Comparison of ENCODE assay signal across 8 cellular contexts in the genomic region with DNA sequence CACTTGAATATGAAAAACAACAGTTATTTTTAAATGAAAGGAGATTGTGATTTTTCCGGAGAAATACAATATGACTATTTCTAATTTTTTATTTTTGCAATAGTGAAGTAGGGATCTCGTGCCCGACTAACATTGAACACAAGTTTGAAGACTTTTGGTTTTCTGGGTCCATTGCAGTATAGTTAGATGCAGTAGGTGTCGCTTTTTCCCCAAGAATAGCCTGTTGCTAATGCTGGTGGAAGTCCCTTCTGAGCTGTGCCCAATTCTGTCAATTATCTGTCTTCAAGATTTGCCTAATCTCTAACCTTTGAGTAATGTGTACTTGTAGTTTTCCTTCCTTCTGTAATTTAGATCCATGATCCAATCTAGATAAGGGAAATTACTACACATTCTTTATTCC. TPM values are rescaled to one million over a fixed set of nuclear protein-coding genes. Genes with fewer than 3 reads are reported as not detected.
DNase-seq lines count a peak whose midpoint lies in the region; ATAC-seq and TF ChIP-seq lines count a peak whose summit lies in the region.

No MANE protein-coding gene starts in this region.

- H3K27ac ChIP-seq in stomach, result no peak overlapping the region

- intact Hi-C loops in stomach (cut with DNase I; ENCODE audit: low total_unique reads), result no loop called here

- H3K36me3 ChIP-seq in stomach, result no peaks in the 10 kb centered on the region

- peaks cover 0 to 15% (median 0%) of the 10 kb centered on the region in 4 donors for H3K4me1 ChIP-seq in stomach

- no peak overlapping the region for H3K4me3 ChIP-seq in stomach

- TF ChIP-seq CTCF in stomach (IDR thresholded peaks at IDR 0.05), result peak in 5 of 7 experiments; percentile 27 to 67 (median 50)

- TF ChIP-seq POLR2A in stomach (IDR thresholded peaks at IDR 0.05), result no peak

- WGBS in stomach, 5 donors, result 3 to 11% (median 6%) methylated on average over 4 of the region's 4 CpGs

- peak; percentile 67 for DNase-seq in D341Med (ENCODE audit: low spot score)
- DNase-seq in NCI-H748 treated with DMSO at 0.1 percent for 48 hours (lab: John Stamatoyannopoulos, UW), result peak; percentile 44
- DNase-seq in brain pericyte (ENCODE audit: low read depth, low spot score), result peak; percentile 13
- peak; percentile 69 for DNase-seq in inferior parietal cortex (ENCODE audit: extremely low spot score)
- no peak for DNase-seq in stomach

- H3K27me3 ChIP-seq in stomach, result peaks cover 0 to 3% (median 0%) of the 10 kb centered on the region in 3 donors

- no peak for TF ChIP-seq EP300 in stomach (IDR thresholded peaks at IDR 0.05)

- ATAC-seq in GM18868 (IDR thresholded peaks at IDR 0.05; ENCODE audit: unreplicated experiment), result peak; percentile 75
- peak; percentile 89 for ATAC-seq in HG03520 (IDR thresholded peaks at IDR 0.05; ENCODE audit: unreplicated experiment)
- no peak for ATAC-seq in GM21528 (IDR thresholded peaks at IDR 0.05; ENCODE audit: low FRiP score, unreplicated experiment)

- no peaks in the 10 kb centered on the region for H3K9me3 ChIP-seq in stomach

RNA-seq across cellular contexts. Expression of a gene that starts 36.5 kb away (rescaled TPM):
- total RNA-seq in stomach, result 10 to 100 TPM in 2 of 5 donors, 1 to 10 TPM in 3; 2.6 to 65.3 (median 4.2) TPM
- polyA plus RNA-seq in stomach, result 1 to 10 TPM in 1 of 3 donors, under 1 TPM in 2; 0.46 to 1.6 (median 0.98) TPM

RNA-seq across cellular contexts. Expression of a gene that starts 42.4 kb away (rescaled TPM):
- 10 to 100 TPM in 1 of 5 donors, 1 to 10 TPM in 1, under 1 TPM in 1, not detected in 2; 0.18 to 27.1 (median 3.5) TPM for total RNA-seq in stomach
- polyA plus RNA-seq in stomach, result under 1 TPM in 2 of 3 donors, not detected in 1; 0.20 to 0.31 TPM
